ENCODE assay signal across 9 cellular contexts in the genomic region with DNA sequence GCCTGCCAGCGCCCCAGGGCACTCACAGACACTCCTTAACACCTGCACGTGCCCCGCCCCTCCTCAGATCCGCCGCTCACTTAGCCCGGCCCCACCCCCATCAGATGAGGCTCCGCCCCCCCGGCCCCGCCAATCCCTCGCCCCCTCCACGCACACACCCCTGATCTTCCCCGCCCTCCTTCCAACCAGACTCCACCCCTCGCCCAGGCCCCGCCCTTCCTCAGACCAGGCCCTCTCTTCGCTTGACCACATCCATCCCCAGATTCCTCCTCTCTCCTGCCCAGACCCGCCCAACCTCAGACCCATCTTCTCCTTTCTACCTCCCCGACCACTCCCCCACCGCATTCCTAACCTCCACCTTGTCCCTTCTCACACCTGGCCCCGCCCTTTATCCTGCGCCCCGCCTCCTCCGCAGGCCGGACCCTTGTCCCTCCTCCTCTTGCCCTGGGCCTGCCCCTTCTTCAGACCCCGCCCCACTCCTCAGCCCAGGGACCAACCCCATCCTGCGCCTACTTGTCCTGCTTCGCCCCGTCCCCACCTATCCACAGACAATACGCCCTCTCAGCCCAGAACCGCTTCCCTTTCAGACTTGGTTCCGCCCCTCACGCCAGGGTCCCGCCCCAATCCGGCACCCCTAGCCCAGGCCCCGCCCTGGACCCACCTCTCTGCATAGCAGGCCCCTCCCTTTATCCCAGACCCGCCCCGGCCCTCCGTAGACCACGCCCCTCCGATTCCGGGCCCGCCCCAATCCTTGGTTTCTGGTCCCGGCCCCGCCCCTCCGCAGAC. TPM values are rescaled to one million over a fixed set of nuclear protein-coding genes. Genes with fewer than 3 reads are reported as not detected.
DNase-seq lines count a peak whose midpoint lies in the region; ATAC-seq and TF ChIP-seq lines count a peak whose summit lies in the region.
"Had no signal": no experiment of that assay in that cellular context is flagged by ENCODE, and none has a peak within 500 bp of the region (broad histone marks: within the 10 kb centered on the region; RNA-seq: fewer than 3 reads in every experiment).

No MANE protein-coding gene starts in this region.

- ATAC-seq in GM19395 (IDR thresholded peaks at IDR 0.05; ENCODE audit: unreplicated experiment) (peak; percentile 83), HG03521 (IDR thresholded peaks at IDR 0.05; ENCODE audit: unreplicated experiment) (peak; percentile 80)

- no peaks in the 10 kb centered on the region for H3K27me3 ChIP-seq in BLaER1
- no peaks in the 10 kb centered on the region for H3K27me3 ChIP-seq in liver (ENCODE audit: control insufficient read depth in 4 of 4, insufficient read depth in 4 of 4, low read length in 3 of 4)

- peaks cover 9% of the 10 kb centered on the region; the same call in 1 of the 2 replicates for H3K36me3 ChIP-seq in BLaER1
- no peaks in the 10 kb centered on the region for H3K36me3 ChIP-seq in liver (ENCODE audit: control insufficient read depth in 4 of 4, insufficient read depth in 3 of 4, low read depth in 1 of 4, low read length in 3 of 4)

- TF ChIP-seq CTCF in liver (IDR thresholded peaks at IDR 0.05; ENCODE audit: low read depth, low read length, missing input control): no peak

- H3K9me3 ChIP-seq in BLaER1: no peaks in the 10 kb centered on the region
- no peaks in the 10 kb centered on the region for H3K9me3 ChIP-seq in liver (ENCODE audit: control insufficient read depth in 4 of 4, low read length in 3 of 4)

- peak; percentile 86 for DNase-seq in NCI-H748 treated with DMSO at 0.1 percent for 48 hours (lab: John Stamatoyannopoulos, UW)
- peak; percentile 99 to 100 for DNase-seq in activated CD4-positive, alpha-beta T cell treated with anti-CD3 and anti-CD28 coated beads, Interleukin-2, amount 50 U/mL, for 4 hours
- DNase-seq in dermis blood vessel endothelial cell: peak; percentile 97
- DNase-seq in stimulated activated CD4-positive, alpha-beta T cell treated with anti-CD3 and anti-CD28 coated beads, Interleukin-2, amount 100 ng/mL, for 48 hours: peak; percentile 100

- no peak overlapping the region for H3K9ac ChIP-seq in BLaER1
- no peak overlapping the region for H3K9ac ChIP-seq in liver (ENCODE audit: low read depth in 1 of 2, low read length in 2 of 2)

- peak overlapping the region; percentile 55 for H3K4me2 ChIP-seq in BLaER1

- peak in 1 of 2 donors; percentile 30 for TF ChIP-seq RAD21 in liver (IDR thresholded peaks at IDR 0.05)

- H4K20me1 ChIP-seq in BLaER1: peaks cover 31% of the 10 kb centered on the region

- H3K27ac ChIP-seq in BLaER1 (no peak overlapping the region), liver (ENCODE audit: low read depth in 1 of 2, low read length in 2 of 2) (peak overlapping the region; percentile 54 to 75)

- H3K4me1 ChIP-seq in BLaER1 (peaks cover 32% of the 10 kb centered on the region), liver (ENCODE audit: control insufficient read depth in 4 of 4, insufficient read depth in 4 of 4, low read length in 3 of 4) (peaks cover 5 to 17% (median 12%) of the 10 kb centered on the region in 4 donors)

- H3K4me3 ChIP-seq in BLaER1 (peak overlapping the region; percentile 90), liver (ENCODE audit: low read depth in 1 of 3, low read length in 3 of 3) (peak overlapping the region; percentile 45 to 76 (median 72))

- WGBS in liver: 3% methylated on average over 44 of the region's 44 CpGs

TF ChIP-seq in liver, 16 proteins besides CTCF, POLR2A, EP300 and RAD21:
- TF ChIP-seq GABPA (IDR thresholded peaks at IDR 0.05 in 1 of 2, conservative IDR thresholded peaks at IDR 0.05 in 1 of 2) (peak in 1 of 2 donors; percentile 33), FOXA2 (IDR thresholded peaks at IDR 0.05) (no peak), YY1 (IDR thresholded peaks at IDR 0.05) (no peak), HNF4A (conservative IDR thresholded peaks at IDR 0.05) (peak in 1 of 2 donors; percentile 16), EGR1 (IDR thresholded peaks at IDR 0.05; ENCODE audit: low read depth in 2 of 2) (no peak), SP1 (IDR thresholded peaks at IDR 0.05) (peak; percentile 80)

RNA-seq across cellular contexts. Expression of gene KLHL26, which starts 0.5 kb away (rescaled TPM):
- total RNA-seq in dermis blood vessel endothelial cell (1.9 and 9.1 TPM in 2 replicates), liver (1 to 10 TPM; 2.4 to 5.9 TPM)
- polyA plus RNA-seq in liver: 1 to 10 TPM; 2.3 to 2.4 TPM

RNA-seq across cellular contexts. Expression of gene TMEM59L, which starts 23.7 kb away (rescaled TPM):
- total RNA-seq in dermis blood vessel endothelial cell (under 0.01 TPM in 1 of 2 replicates, not detected in the other), liver (under 1 TPM in 1 of 2 donors, not detected in 1; 0.08 TPM)
- under 1 TPM; 0.08 to 0.15 TPM for polyA plus RNA-seq in liver
- total RNA-seq: T-helper 2 cell treated with Interferon-gamma antibody and Interleukin-4, amounts not matched to agents 100 ng/mL and 5 ng/mL, for 36 hours had no signal

RNA-seq across cellular contexts. Expression of gene CRLF1, which starts 29.8 kb away (rescaled TPM):
- total RNA-seq in dermis blood vessel endothelial cell (not detected in 2 replicates), liver (1 to 10 TPM in 1 of 2 donors, not detected in 1; 1.6 TPM)
- 1 to 10 TPM in 1 of 2 donors, under 1 TPM in 1; 0.49 to 1.9 TPM for polyA plus RNA-seq in liver
- total RNA-seq: T-helper 2 cell treated with Interferon-gamma antibody and Interleukin-4, amounts not matched to agents 100 ng/mL and 5 ng/mL, for 36 hours had no signal

RNA-seq across cellular contexts. Expression of gene CRTC1, which starts 47.1 kb away (rescaled TPM):
- total RNA-seq in dermis blood vessel endothelial cell: 1.2 and 1.8 TPM in 2 replicates
- 1 to 10 TPM; 1.5 to 2.2 TPM for total RNA-seq in liver
- 1 to 10 TPM; 1.5 to 3.5 TPM for polyA plus RNA-seq in liver

RNA-seq across cellular contexts. Expression of gene REX1BD, which starts 47.8 kb away (rescaled TPM):
- total RNA-seq in dermis blood vessel endothelial cell (75.5 and 91.2 TPM in 2 replicates), liver (10 to 100 TPM; 25.9 to 44.0 TPM)
- polyA plus RNA-seq in liver: 10 to 100 TPM; 58.7 to 71.9 TPM
